Comparison of ENCODE assay signal across 34 cellular contexts in genomic region chr5:11599499-11599898, GRCh38.
"Had no signal": no experiment of that assay in that cellular context is flagged by ENCODE, and none has a peak within 500 bp of the region (broad histone marks: within the 10 kb centered on the region; RNA-seq: fewer than 3 reads in every experiment).

No MANE protein-coding gene starts in this region.

- H3K36me3 ChIP-seq: MG63 had no signal

- H3K9me3 ChIP-seq: MG63 had no signal

- H3K4me3 ChIP-seq: MG63 had no signal

- H3K27me3 ChIP-seq: MG63 had no signal

- DNase-seq: Karpas-422, Kasumi-1, MG63, MM.1S, MV-4-11, NCI-H1048, NCI-H1092, NCI-H1092 treated with DMSO at 0.1 percent for 48 hours, NCI-H1105, NCI-H1105 treated with DMSO at 0.1 percent for 48 hours, NCI-H1417, NCI-H1417 treated with DMSO at 0.1 percent for 48 hours, NCI-H1436, NCI-H1436 treated with DMSO at 0.1 percent for 48 hours, NCI-H146, NCI-H1694, NCI-H1694 treated with DMSO at 0.1 percent for 48 hours, NCI-H187, NCI-H187 treated with DMSO at 0.1 percent for 48 hours, NCI-H1930, NCI-H2029, NCI-H2029 treated with DMSO at 0.1 percent for 48 hours, NCI-H2081, NCI-H2081 treated with DMSO at 0.1 percent for 48 hours, NCI-H2107, NCI-H2171, NCI-H2171 treated with DMSO at 0.1 percent for 48 hours, NCI-H2227 treated with DMSO at 0.1 percent for 48 hours, NCI-H226, NCI-H345, NCI-H446, NCI-H446 treated with DMSO at 0.1 percent for 48 hours, NCI-H510A, NCI-H510A treated with DMSO at 0.1 percent for 48 hours had no signal
